9 cellular contexts compared by ENCODE assay signal in genomic region chr3:111861396-111861795, GRCh38. TPM values are rescaled to one million over a fixed set of nuclear protein-coding genes. Genes with fewer than 3 reads are reported as not detected.
DNase-seq lines count a peak whose midpoint lies in the region; ATAC-seq and TF ChIP-seq lines count a peak whose summit lies in the region.
"Had no signal": no experiment of that assay in that cellular context is flagged by ENCODE, and none has a peak within 500 bp of the region (broad histone marks: within the 10 kb centered on the region; RNA-seq: fewer than 3 reads in every experiment).

No MANE protein-coding gene starts in this region.

- H3K9me3 Mint-ChIP-seq in CD8-positive, alpha-beta memory T cell = no peaks in the 10 kb centered on the region
- no peaks in the 10 kb centered on the region for H3K9me3 Mint-ChIP-seq in endothelial cell (ENCODE audit: unreplicated experiment)

- WGBS in neuronal stem cell (ENCODE audit: extremely low coverage in 2 of 2, insufficient read length in 2 of 2, insufficient replicate concordance in 1 of 2), 2 donors = no CpG with 5 or more reads among the region's 7 CpGs

- CTCF ChIA-PET in CD8-positive, alpha-beta memory T cell (lab: Charles Lee) = interaction anchor here (1.3 to 2.8 kb wide), 4 partner anchors 11 to 152 kb away, joined by 6 to 42 read pairs (median 6); no protein-coding TSS in a partner anchor

- H2AK5ac ChIP-seq in neuronal stem cell (ENCODE audit: low read depth, low read length) = no peak overlapping the region

- no peak overlapping the region for H3K23ac ChIP-seq in neuronal stem cell (ENCODE audit: low read depth, low read length, poor library complexity)

- H2BK5ac ChIP-seq in neuronal stem cell (ENCODE audit: low read length) = no peak overlapping the region

- DNase-seq in CD8-positive, alpha-beta memory T cell = no peak
- peak; percentile 84 for DNase-seq in NCI-H524 treated with DMSO at 0.1 percent for 48 hours (lab: John Stamatoyannopoulos, UW)
- DNase-seq in endothelial cell (ENCODE audit: low spot score) = no peak
- no peak for DNase-seq in neuronal stem cell (ENCODE audit: low spot score)
- no peak for DNase-seq in glomerular visceral epithelial cell (ENCODE audit: extremely low spot score)

- POLR2A ChIA-PET in CD8-positive, alpha-beta memory T cell (lab: Charles Lee) = interaction anchor here (1.7 kb wide), 1 partner anchor 118 kb away, joined by 11 read pairs; the partner anchor contains the start of gene ABHD10

- H3K18ac ChIP-seq in neuronal stem cell (ENCODE audit: low read length) = no peak overlapping the region

- no peak overlapping the region for H3K4me2 ChIP-seq in neuronal stem cell (ENCODE audit: insufficient read depth, low read length, poor library complexity, severe bottlenecking)

- H3K36me3 Mint-ChIP-seq in CD8-positive, alpha-beta memory T cell = peaks cover 0 to 9% (median 2%) of the 10 kb centered on the region in 3 donors
- no peaks in the 10 kb centered on the region for H3K36me3 Mint-ChIP-seq in endothelial cell (ENCODE audit: low read depth, unreplicated experiment)

- H3K79me1 ChIP-seq in neuronal stem cell (ENCODE audit: low read depth, low read length) = no peaks in the 10 kb centered on the region

- H3K14ac ChIP-seq in neuronal stem cell (ENCODE audit: low read length) = no peak overlapping the region

- TF ChIP-seq CTCF in endothelial cell (IDR thresholded peaks at IDR 0.05; ENCODE audit: unreplicated experiment) = no peak

- H4K91ac ChIP-seq in neuronal stem cell (ENCODE audit: low read depth, low read length, poor library complexity) = no peak overlapping the region

- H3K4me3 ChIP-seq in CD8-positive, alpha-beta memory T cell (ENCODE audit: low read length) = no peak overlapping the region
- peak overlapping the region in 1 of 2 donors; percentile 78 for H3K4me3 ChIP-seq in neuronal stem cell (ENCODE audit: low read length in 2 of 2)
- H3K4me3 ChIP-seq: GM12878 had no signal

- no peak overlapping the region for H2BK15ac ChIP-seq in neuronal stem cell (ENCODE audit: low read length)

- peaks cover 6% of the 10 kb centered on the region for H3K4me1 ChIP-seq in CD8-positive, alpha-beta memory T cell (ENCODE audit: insufficient read depth, low read length)
- peaks cover 6 to 33% of the 10 kb centered on the region in 2 donors for H3K4me1 ChIP-seq in neuronal stem cell (ENCODE audit: control insufficient read depth in 2 of 2, insufficient read depth in 1 of 2, low read depth in 1 of 2, low read length in 2 of 2)

- H3K9ac ChIP-seq in neuronal stem cell (ENCODE audit: low read depth, low read length, poor library complexity) = no peak overlapping the region

- peaks cover 0 to 2% of the 10 kb centered on the region in 2 donors for H3K27me3 Mint-ChIP-seq in CD8-positive, alpha-beta memory T cell
- H3K27me3 Mint-ChIP-seq in endothelial cell (ENCODE audit: unreplicated experiment) = peaks cover 2% of the 10 kb centered on the region

- H3K27ac Mint-ChIP-seq in CD8-positive, alpha-beta memory T cell = peak overlapping the region in 6 of 8 donors; percentile 29 to 96 (median 93)
- peak overlapping the region; percentile 79 for H3K27ac Mint-ChIP-seq in endothelial cell (ENCODE audit: unreplicated experiment)

- H2BK12ac ChIP-seq in neuronal stem cell (ENCODE audit: low read length) = no peak overlapping the region

- peak overlapping the region; percentile 4 for H2AFZ ChIP-seq in neuronal stem cell (ENCODE audit: low read length)

- no peak for ATAC-seq in HG03045 (IDR thresholded peaks at IDR 0.05; ENCODE audit: unreplicated experiment)
- ATAC-seq in GM21447 (IDR thresholded peaks at IDR 0.05; ENCODE audit: unreplicated experiment) = no peak
- ATAC-seq in HG02798 (IDR thresholded peaks at IDR 0.05; ENCODE audit: poor library complexity, unreplicated experiment) = no peak

- no peaks in the 10 kb centered on the region for H3K36me3 ChIP-seq in CD8-positive, alpha-beta memory T cell (ENCODE audit: insufficient read depth, low read length)
- H3K36me3 ChIP-seq in neuronal stem cell (replicated peaks in 1 of 2; ENCODE audit: control insufficient read depth in 2 of 2, insufficient read depth in 2 of 2, low read length in 2 of 2) = no peaks in the 10 kb centered on the region

- no peaks in the 10 kb centered on the region for H3K9me3 ChIP-seq in CD8-positive, alpha-beta memory T cell (ENCODE audit: low read length)
- peaks cover 0 to 2% of the 10 kb centered on the region in 2 donors for H3K9me3 ChIP-seq in neuronal stem cell (replicated peaks in 1 of 2; ENCODE audit: control insufficient read depth in 2 of 2, insufficient read depth in 1 of 2, low read depth in 1 of 2, low read length in 2 of 2)

- H4K8ac ChIP-seq in neuronal stem cell (ENCODE audit: low read depth, low read length) = no peak overlapping the region

- H3K4me1 Mint-ChIP-seq in CD8-positive, alpha-beta memory T cell = peaks cover 38 to 46% (median 45%) of the 10 kb centered on the region in 3 donors
- peaks cover 61% of the 10 kb centered on the region for H3K4me1 Mint-ChIP-seq in endothelial cell (ENCODE audit: unreplicated experiment)

- no peak overlapping the region for H3K27ac ChIP-seq in CD8-positive, alpha-beta memory T cell (ENCODE audit: low read depth, low read length)
- no peak overlapping the region for H3K27ac ChIP-seq in neuronal stem cell (replicated peaks; ENCODE audit: low read length)

- H3K27me3 ChIP-seq in CD8-positive, alpha-beta memory T cell (ENCODE audit: insufficient read depth, low read length, poor library complexity, severe bottlenecking) = peaks cover 5% of the 10 kb centered on the region
- peaks cover 0 to 3% (median 0%) of the 10 kb centered on the region in 3 experiments for H3K27me3 ChIP-seq in neuronal stem cell (ENCODE audit: control insufficient read depth in 3 of 3, insufficient read depth in 3 of 3, low read depth in 1 of 3, low read length in 3 of 3)

- H3K4me3 Mint-ChIP-seq in CD8-positive, alpha-beta memory T cell = peak overlapping the region; percentile 94 to 99 (median 97)
- H3K4me3 Mint-ChIP-seq in endothelial cell (ENCODE audit: unreplicated experiment) = peak overlapping the region; percentile 99

- H3K4ac ChIP-seq in neuronal stem cell (ENCODE audit: low read length) = no peak overlapping the region

- H2BK120ac ChIP-seq in neuronal stem cell (ENCODE audit: low read depth, low read length) = no peak overlapping the region

RNA-seq across cellular contexts. Expression of gene PHLDB2, which starts 2.3 kb away (rescaled TPM):
- 1 to 10 TPM; 1.9 to 2.2 TPM for total RNA-seq in CD8-positive, alpha-beta memory T cell
- 8.1 TPM for polyA plus RNA-seq in CD8-positive, alpha-beta memory T cell
- total RNA-seq in endothelial cell (ENCODE audit: unreplicated experiment) = 47.8 TPM
- polyA plus RNA-seq in neuronal stem cell (2013, experiment 1 of 2) = 4.5 TPM
- polyA plus RNA-seq in neuronal stem cell (2013, experiment 2 of 2) = 4.6 TPM

Comparison
In these comparisons a context has a peak if more than half of its experiments do, and no peak if none do; other contexts are left out.
1. RNA of gene PHLDB2, which starts 2.3 kb away (total RNA-seq): 47.8 TPM in endothelial cell (single experiment); 1.9 to 2.2 TPM in CD8-positive, alpha-beta memory T cell; every median in the first group is over 10 times any median in the second.